14 cellular contexts compared by ENCODE assay signal in the genomic region with DNA sequence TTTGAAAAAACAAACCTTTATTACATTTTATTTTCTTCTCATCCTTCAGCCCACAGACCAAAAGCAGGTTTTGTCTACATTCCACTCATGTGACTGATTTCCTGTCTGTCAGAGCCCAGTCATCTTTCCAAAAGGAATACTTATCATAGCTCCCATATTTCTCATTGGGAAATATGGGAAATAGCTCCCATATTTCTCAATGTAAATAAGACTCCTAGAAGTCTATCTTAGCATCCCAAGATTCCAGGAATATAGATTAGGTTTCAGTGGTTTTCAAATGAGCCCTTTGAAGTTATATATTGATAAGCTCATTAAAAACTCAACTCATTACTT. TPM values are rescaled to one million over a fixed set of nuclear protein-coding genes. Genes with fewer than 3 reads are reported as not detected.
A peak's percentile ranks its signal among the peaks of the same experiment; 100 is the strongest.
DNase-seq lines count a peak whose midpoint lies in the region; ATAC-seq and TF ChIP-seq lines count a peak whose summit lies in the region.
"Had no signal": no experiment of that assay in that cellular context is flagged by ENCODE, and none has a peak within 500 bp of the region (broad histone marks: within the 10 kb centered on the region; RNA-seq: fewer than 3 reads in every experiment).

No MANE protein-coding gene starts in this region.

- H3K9me3 ChIP-seq in SK-N-SH (no peaks in the 10 kb centered on the region), skeletal muscle satellite cell (replicated peaks; ENCODE audit: low read length) (no peaks in the 10 kb centered on the region)

- no peaks in the 10 kb centered on the region for H4K20me1 ChIP-seq in SK-N-SH (ENCODE audit: insufficient read depth)

- H2AFZ ChIP-seq in SK-N-SH (ENCODE audit: low read depth) = 0 out of 2 replicates have a peak overlapping the region, but pooled peaks have one; percentile 14

- DNase-seq in HCEC 1CT = peak; percentile 98
- DNase-seq in SK-N-SH = no peak
- DNase-seq in fibroblast of mammary gland (ENCODE audit: low read depth) = peak; percentile 92
- no peak for DNase-seq in NCI-H345 treated with DMSO at 0.1 percent for 48 hours (lab: John Stamatoyannopoulos, UW; ENCODE audit: unreplicated experiment)
- DNase-seq in NCI-H69 (lab: John Stamatoyannopoulos, UW) = no peak
- DNase-seq: activated T-cell treated with anti-CD3 and anti-CD28 coated beads, Interleukin-2, amount 50 U/mL, for 48 hours; DMS79; head of caudate nucleus; NCI-H524 treated with DMSO at 0.1 percent for 48 hours; posterior cingulate gyrus had no signal

- no peaks in the 10 kb centered on the region for H3K27me3 ChIP-seq in SK-N-SH (ENCODE audit: insufficient read depth)
- no peaks in the 10 kb centered on the region for H3K27me3 ChIP-seq in skeletal muscle satellite cell (ENCODE audit: control insufficient read depth, insufficient read depth, low read length)

- no peak for TF ChIP-seq RAD21 in SK-N-SH (IDR thresholded peaks at IDR 0.05; ENCODE audit: low read length)

- H3K9me2 ChIP-seq in SK-N-SH = no peaks in the 10 kb centered on the region

- peak in 1 of 2 experiments; percentile 95; a peak in 2 of 4 replicates for TF ChIP-seq EP300 in SK-N-SH (IDR thresholded peaks at IDR 0.05; ENCODE audit: borderline replicate concordance in 1 of 2, low read depth in 1 of 2, low read length in 1 of 2)

- H3K4me3 ChIP-seq in SK-N-SH (ENCODE audit: low read depth in 2 of 2, low read length in 1 of 2) = peak overlapping the region in 1 of 2 experiments; percentile 46; a peak in 2 of 4 replicates
- no peak overlapping the region for H3K4me3 ChIP-seq in fibroblast of mammary gland (ENCODE audit: control insufficient read depth, low read depth, low read length)
- H3K4me3 ChIP-seq in skeletal muscle satellite cell (ENCODE audit: low read length) = peak overlapping the region; percentile 12
- H3K4me3 ChIP-seq: cardiac muscle cell had no signal

- peaks cover 32% of the 10 kb centered on the region for H3F3A ChIP-seq in SK-N-SH (replicated peaks; ENCODE audit: insufficient read depth)

- H3K79me2 ChIP-seq in SK-N-SH (ENCODE audit: insufficient read depth) = no peaks in the 10 kb centered on the region

- H3K4me2 ChIP-seq in SK-N-SH (peak overlapping the region; percentile 84), skeletal muscle satellite cell (ENCODE audit: low read length) (peak overlapping the region; percentile 77)

- no peak for ATAC-seq in HG02798 (IDR thresholded peaks at IDR 0.05; ENCODE audit: poor library complexity, unreplicated experiment)
- ATAC-seq: activated CD4-positive, CD25-positive, alpha-beta regulatory T cell treated with anti-CD3 and anti-CD28 coated beads, Interleukin-2, amount 50 U/mL, for 24 hours had no signal

- peaks cover 6 to 28% of the 10 kb centered on the region in 2 experiments; a peak in 3 of 4 replicates for H3K4me1 ChIP-seq in SK-N-SH (ENCODE audit: control insufficient read depth in 1 of 2, insufficient read depth in 2 of 2, low read depth in 1 of 2, low read length in 1 of 2)
- H3K4me1 ChIP-seq in skeletal muscle satellite cell (ENCODE audit: control insufficient read depth, insufficient read depth, low read length) = peaks cover 26% of the 10 kb centered on the region

- CTCF ChIA-PET in SK-N-SH (lab: Yijun Ruan, JAX) = interaction anchor here (0.7 to 5.5 kb wide), 27 partner anchors 8 to 1322 kb away, joined by 3 to 117 read pairs (median 6); a partner anchor contains a TSS

- TF ChIP-seq CTCF in SK-N-SH (IDR thresholded peaks at IDR 0.05) = no peak
- TF ChIP-seq CTCF in fibroblast of mammary gland (conservative IDR thresholded peaks at IDR 0.05; ENCODE audit: control insufficient read depth, insufficient read depth, low read depth, low read length) = no peak

- no peaks in the 10 kb centered on the region for H3K36me3 ChIP-seq in SK-N-SH (replicated peaks in 1 of 2; ENCODE audit: control insufficient read depth in 1 of 2, insufficient read depth in 2 of 2, low read length in 1 of 2)
- no peaks in the 10 kb centered on the region for H3K36me3 ChIP-seq in skeletal muscle satellite cell (ENCODE audit: insufficient read depth, low read length)
- H3K36me3 ChIP-seq: cardiac muscle cell had no signal

- POLR2A ChIA-PET in SK-N-SH (lab: Yijun Ruan, JAX) = interaction anchor here (0.9 to 1.0 kb wide), 2 partner anchors 19 to 103 kb away, joined by 3 read pairs; a partner anchor contains a TSS

- H3K27ac ChIP-seq in SK-N-SH (ENCODE audit: low read depth in 2 of 2, low read length in 1 of 2) = peak overlapping the region; percentile 52 to 99; a peak in 3 of 4 replicates
- H3K27ac ChIP-seq: cardiac muscle cell had no signal

- peak overlapping the region; percentile 89 for H3K9ac ChIP-seq in SK-N-SH
- peak overlapping the region; percentile 89 for H3K9ac ChIP-seq in skeletal muscle satellite cell (ENCODE audit: low read depth, low read length)

TF ChIP-seq in SK-N-SH, 30 proteins besides CTCF, POLR2A, EP300 and RAD21:
- peak; percentile 73; the same call in 1 of the 2 replicates for TF ChIP-seq MEF2A (IDR thresholded peaks at IDR 0.05; ENCODE audit: borderline replicate concordance, low read depth)
- TF ChIP-seq, protein P1, sequence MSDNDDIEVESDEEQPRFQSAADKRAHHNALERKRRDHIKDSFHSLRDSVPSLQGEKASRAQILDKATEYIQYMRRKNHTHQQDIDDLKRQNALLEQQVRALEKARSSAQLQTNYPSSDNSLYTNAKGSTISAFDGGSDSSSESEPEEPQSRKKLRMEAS (IDR thresholded peaks at IDR 0.05; ENCODE audit: low read depth) = no peak; the same call in 1 of the 2 replicates
- TF ChIP-seq TEAD4 (IDR thresholded peaks at IDR 0.05; ENCODE audit: borderline replicate concordance, insufficient read depth) = peak; percentile 96
- TF ChIP-seq GABPA (IDR thresholded peaks at IDR 0.05; ENCODE audit: low read depth) = 0 out of 2 replicates have a peak, but pooled peaks have one; percentile 15
- no peak for TF ChIP-seq ELF1 (IDR thresholded peaks at IDR 0.05)
- TF ChIP-seq POLR2AphosphoS5 (IDR thresholded peaks at IDR 0.05; ENCODE audit: low read depth, low read length) = peak; percentile 87
- peak; percentile 97 for TF ChIP-seq FOSL2 (IDR thresholded peaks at IDR 0.05; ENCODE audit: borderline replicate concordance, low read depth)
- TF ChIP-seq, protein P2, sequence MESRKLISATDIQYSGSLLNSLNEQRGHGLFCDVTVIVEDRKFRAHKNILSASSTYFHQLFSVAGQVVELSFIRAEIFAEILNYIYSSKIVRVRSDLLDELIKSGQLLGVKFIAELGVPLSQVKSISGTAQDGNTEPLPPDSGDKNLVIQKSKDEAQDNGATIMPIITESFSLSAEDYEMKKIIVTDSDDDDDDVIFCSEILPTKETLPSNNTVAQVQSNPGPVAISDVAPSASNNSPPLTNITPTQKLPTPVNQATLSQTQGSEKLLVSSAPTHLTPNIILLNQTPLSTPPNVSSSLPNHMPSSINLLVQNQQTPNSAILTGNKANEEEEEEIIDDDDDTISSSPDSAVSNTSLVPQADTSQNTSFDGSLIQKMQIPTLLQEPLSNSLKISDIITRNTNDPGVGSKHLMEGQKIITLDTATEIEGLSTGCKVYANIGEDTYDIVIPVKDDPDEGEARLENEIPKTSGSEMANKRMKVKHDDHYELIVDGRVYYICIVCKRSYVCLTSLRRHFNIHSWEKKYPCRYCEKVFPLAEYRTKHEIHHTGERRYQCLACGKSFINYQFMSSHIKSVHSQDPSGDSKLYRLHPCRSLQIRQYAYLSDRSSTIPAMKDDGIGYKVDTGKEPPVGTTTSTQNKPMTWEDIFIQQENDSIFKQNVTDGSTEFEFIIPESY (IDR thresholded peaks at IDR 0.05; ENCODE audit: borderline replicate concordance, low read depth) = peak; percentile 58; the same call in 1 of the 2 replicates
- TF ChIP-seq NFIC (IDR thresholded peaks at IDR 0.05; ENCODE audit: borderline replicate concordance) = peak; percentile 82
- TF ChIP-seq JUND (IDR thresholded peaks at IDR 0.05) = peak; percentile 92
- TF ChIP-seq FOXM1 (IDR thresholded peaks at IDR 0.05; ENCODE audit: low read depth) = peak; percentile 74; the same call in 1 of the 2 replicates
- TF ChIP-seq, protein P3, sequence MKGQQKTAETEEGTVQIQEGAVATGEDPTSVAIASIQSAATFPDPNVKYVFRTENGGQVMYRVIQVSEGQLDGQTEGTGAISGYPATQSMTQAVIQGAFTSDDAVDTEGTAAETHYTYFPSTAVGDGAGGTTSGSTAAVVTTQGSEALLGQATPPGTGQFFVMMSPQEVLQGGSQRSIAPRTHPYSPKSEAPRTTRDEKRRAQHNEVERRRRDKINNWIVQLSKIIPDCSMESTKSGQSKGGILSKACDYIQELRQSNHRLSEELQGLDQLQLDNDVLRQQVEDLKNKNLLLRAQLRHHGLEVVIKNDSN (IDR thresholded peaks at IDR 0.05; ENCODE audit: borderline replicate concordance, low read depth) = 0 out of 2 replicates have a peak, but pooled peaks have one; percentile 40
- peak; percentile 61; the same call in 1 of the 2 replicates for TF ChIP-seq RXRA (IDR thresholded peaks at IDR 0.05; ENCODE audit: borderline replicate concordance, low read depth)
- peak; percentile 92 for TF ChIP-seq TCF12 (IDR thresholded peaks at IDR 0.05)
- TF ChIP-seq, protein P4, sequence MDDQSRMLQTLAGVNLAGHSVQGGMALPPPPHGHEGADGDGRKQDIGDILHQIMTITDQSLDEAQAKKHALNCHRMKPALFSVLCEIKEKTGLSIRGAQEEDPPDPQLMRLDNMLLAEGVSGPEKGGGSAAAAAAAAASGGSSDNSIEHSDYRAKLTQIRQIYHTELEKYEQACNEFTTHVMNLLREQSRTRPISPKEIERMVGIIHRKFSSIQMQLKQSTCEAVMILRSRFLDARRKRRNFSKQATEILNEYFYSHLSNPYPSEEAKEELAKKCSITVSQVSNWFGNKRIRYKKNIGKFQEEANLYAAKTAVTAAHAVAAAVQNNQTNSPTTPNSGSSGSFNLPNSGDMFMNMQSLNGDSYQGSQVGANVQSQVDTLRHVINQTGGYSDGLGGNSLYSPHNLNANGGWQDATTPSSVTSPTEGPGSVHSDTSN (IDR thresholded peaks at IDR 0.05) = peak; percentile 87
- TF ChIP-seq FOXJ3 (CRISPR knock-in tag; IDR thresholded peaks at IDR 0.05) = no peak
TF ChIP-seq in SK-N-SH: peak in this region for 13.

RNA-seq across cellular contexts. Expression of a gene that starts 19.1 kb away (rescaled TPM):
- 83.9 and 84.8 TPM in 2 replicates for polyA plus RNA-seq in SK-N-SH (2012; rRNA removed)
- 62.8 and 66.3 TPM in 2 replicates for polyA plus RNA-seq in SK-N-SH (2012; cell fraction: cytosol; rRNA removed)
- 223 and 292 TPM in 2 replicates for polyA plus RNA-seq in SK-N-SH (2012; cell fraction: nucleus; rRNA removed)
- total RNA-seq in skeletal muscle satellite cell (2012; rRNA removed) = 60.5 and 61.1 TPM in 2 replicates

Comparison
In these comparisons a context has a peak if more than half of its experiments do, and no peak if none do; other contexts are left out.
1. DNase-seq: peak in HCEC 1CT (single experiment) and fibroblast of mammary gland (single experiment); none in SK-N-SH (single experiment), NCI-H345 treated with DMSO at 0.1 percent for 48 hours (single experiment) and NCI-H69 (single experiment).